9 cellular contexts compared by ENCODE assay signal in the genomic region with DNA sequence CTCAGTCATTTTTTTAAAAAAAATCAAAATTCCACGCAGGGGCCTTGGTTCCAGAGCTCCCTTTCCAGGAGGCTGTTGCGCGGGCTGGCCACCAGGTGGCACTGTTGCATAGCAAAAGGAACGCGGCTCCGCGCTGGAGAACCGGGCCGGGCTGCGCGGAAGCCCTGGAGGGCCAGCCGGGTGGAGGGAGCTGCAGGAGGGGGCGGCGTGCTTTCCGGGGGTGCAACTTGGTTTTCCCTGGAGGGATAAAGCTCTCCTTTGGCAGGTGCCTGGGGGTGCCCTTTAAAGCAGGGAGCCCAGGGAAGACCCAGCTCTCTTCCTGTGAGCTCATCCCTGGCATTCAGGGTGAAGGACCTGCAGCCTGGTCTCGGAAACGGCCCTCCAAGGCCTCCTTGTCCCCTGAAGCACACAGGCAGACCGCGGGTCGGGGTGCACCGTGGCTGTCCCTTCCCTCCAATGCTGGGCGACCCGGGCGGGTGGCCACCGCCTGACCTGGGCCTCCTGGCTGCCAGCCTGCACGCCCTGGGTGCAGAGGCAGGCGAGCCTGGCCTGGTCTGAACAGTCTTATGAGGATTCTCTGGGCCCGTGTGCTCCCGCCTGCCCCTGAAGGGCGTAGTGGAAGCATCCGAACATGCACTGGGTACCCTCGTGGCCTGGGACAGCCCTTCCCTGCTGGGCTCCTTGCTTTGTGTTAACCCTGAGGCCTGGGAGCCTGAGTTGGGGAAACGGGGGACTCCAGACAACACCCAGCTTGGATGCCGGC. TPM values are rescaled to one million over a fixed set of nuclear protein-coding genes. Genes with fewer than 3 reads are reported as not detected.
DNase-seq lines count a peak whose midpoint lies in the region; ATAC-seq and TF ChIP-seq lines count a peak whose summit lies in the region.
"Had no signal": no experiment of that assay in that cellular context is flagged by ENCODE, and none has a peak within 500 bp of the region (broad histone marks: within the 10 kb centered on the region; RNA-seq: fewer than 3 reads in every experiment).

No MANE protein-coding gene starts in this region.

- no peak for TF ChIP-seq POLR2A in uterus (IDR thresholded peaks at IDR 0.05)

- TF ChIP-seq CTCF in SK-N-SH (IDR thresholded peaks at IDR 0.05) (peak; percentile 95), cardiac muscle cell (IDR thresholded peaks at IDR 0.05; ENCODE audit: low read depth, low read length) (peak; percentile 93), uterus (IDR thresholded peaks at IDR 0.05) (peak; percentile 93 to 99 (median 98))

- H3K9me3 ChIP-seq in CD4-positive, CD25-positive, alpha-beta regulatory T cell (ENCODE audit: control insufficient read depth in 2 of 2, low read length in 2 of 2), result no peaks in the 10 kb centered on the region
- H3K9me3 ChIP-seq in SK-N-SH (no peaks in the 10 kb centered on the region), cardiac muscle cell (ENCODE audit: low read depth) (no peaks in the 10 kb centered on the region), uterus (no peaks in the 10 kb centered on the region)

- no peak overlapping the region for H3K9ac ChIP-seq in SK-N-SH

- DNase-seq in CD4-positive, CD25-positive, alpha-beta regulatory T cell, result peak; percentile 50 to 72 (median 65)
- peak; percentile 90 for DNase-seq in HEK293T (ENCODE audit: extremely low spot score)
- peak; percentile 96 for DNase-seq in SK-N-SH
- DNase-seq in activated naive CD4-positive, alpha-beta T cell treated with anti-CD3 and anti-CD28 coated beads, Interleukin-2, amount 10 ng/mL, durations not matched to agents 7 days and 5 days, result peak; percentile 82
- peak; percentile 66 to 79 for DNase-seq in cardiac muscle cell (ENCODE audit: low read depth in 1 of 2, low spot score in 1 of 2)
- DNase-seq in posterior vena cava (ENCODE audit: low spot score), result peak; percentile 94
- DNase-seq in uterus, result peak; percentile 63 to 80

- no peaks in the 10 kb centered on the region for H3K36me3 Mint-ChIP-seq in CD4-positive, CD25-positive, alpha-beta regulatory T cell
- no peaks in the 10 kb centered on the region for H3K36me3 Mint-ChIP-seq in activated naive CD4-positive, alpha-beta T cell treated with anti-CD3 and anti-CD28 coated beads, Interleukin-2, amount 10 ng/mL, durations not matched to agents 7 days and 5 days

- no peak overlapping the region for H3K27ac Mint-ChIP-seq in CD4-positive, CD25-positive, alpha-beta regulatory T cell
- H3K27ac Mint-ChIP-seq in activated naive CD4-positive, alpha-beta T cell treated with anti-CD3 and anti-CD28 coated beads, Interleukin-2, amount 10 ng/mL, durations not matched to agents 7 days and 5 days, result no peak overlapping the region

- H3K9me3 Mint-ChIP-seq in CD4-positive, CD25-positive, alpha-beta regulatory T cell, result no peaks in the 10 kb centered on the region
- no peaks in the 10 kb centered on the region for H3K9me3 Mint-ChIP-seq in activated naive CD4-positive, alpha-beta T cell treated with anti-CD3 and anti-CD28 coated beads, Interleukin-2, amount 10 ng/mL, durations not matched to agents 7 days and 5 days

- H3K27me3 Mint-ChIP-seq in CD4-positive, CD25-positive, alpha-beta regulatory T cell, result peaks cover 18% of the 10 kb centered on the region
- H3K27me3 Mint-ChIP-seq in activated naive CD4-positive, alpha-beta T cell treated with anti-CD3 and anti-CD28 coated beads, Interleukin-2, amount 10 ng/mL, durations not matched to agents 7 days and 5 days, result peaks cover 52% of the 10 kb centered on the region

- no peaks in the 10 kb centered on the region for H3K79me2 ChIP-seq in SK-N-SH (ENCODE audit: insufficient read depth)

- H2AFZ ChIP-seq in SK-N-SH (ENCODE audit: low read depth), result no peak overlapping the region

- intact Hi-C loops in posterior vena cava (cut with DNase I), result loop anchor here in 1 of 2 donors (5.0 kb wide), 1 partner anchor 39 kb away; no protein-coding TSS in a partner anchor
- intact Hi-C loops in uterus (cut with DNase I; ENCODE audit: low total_unique reads), result no loop called here

- H3K36me3 ChIP-seq in CD4-positive, CD25-positive, alpha-beta regulatory T cell (ENCODE audit: control insufficient read depth, insufficient read depth, low read length), result no peaks in the 10 kb centered on the region
- H3K36me3 ChIP-seq in SK-N-SH (replicated peaks in 1 of 2; ENCODE audit: control insufficient read depth in 1 of 2, insufficient read depth in 2 of 2, low read length in 1 of 2) (no peaks in the 10 kb centered on the region), cardiac muscle cell (no peaks in the 10 kb centered on the region), uterus (no peaks in the 10 kb centered on the region)

- POLR2A ChIA-PET in HEK293T (lab: Yijun Ruan, JAX) (interaction anchor here (0.5 to 1.3 kb wide), 4 partner anchors 41 to 230 kb away, joined by 3 to 4 read pairs (median 3); partner anchors contain the start of gene CTSD), SK-N-SH (lab: Yijun Ruan, JAX) (interaction anchor here (0.5 to 3.0 kb wide), 9 partner anchors 13 to 540 kb away, joined by 3 to 11 read pairs (median 5); partner anchors contain the start of gene KRTAP5-6)

- no peaks in the 10 kb centered on the region for H3F3A ChIP-seq in SK-N-SH (replicated peaks; ENCODE audit: insufficient read depth)

- WGBS in SK-N-SH (ENCODE audit: low lambda C conversion rate), result 82% methylated on average over 4 of the region's 34 CpGs

- TF ChIP-seq RAD21 in SK-N-SH (IDR thresholded peaks at IDR 0.05; ENCODE audit: low read length), result peak; percentile 93

- no peak overlapping the region for H3K4me3 ChIP-seq in CD4-positive, CD25-positive, alpha-beta regulatory T cell (ENCODE audit: low read depth, low read length)
- H3K4me3 ChIP-seq in SK-N-SH (ENCODE audit: low read depth in 2 of 2, low read length in 1 of 2), result peak overlapping the region in 1 of 2 experiments; percentile 25; a peak in 2 of 4 replicates
- H3K4me3 ChIP-seq in cardiac muscle cell, result no peak overlapping the region
- no peak overlapping the region for H3K4me3 ChIP-seq in uterus

- no peak overlapping the region for H3K27ac ChIP-seq in CD4-positive, CD25-positive, alpha-beta regulatory T cell (ENCODE audit: insufficient read depth, low read length, poor library complexity, severe bottlenecking)
- H3K27ac ChIP-seq in SK-N-SH (ENCODE audit: low read depth in 2 of 2, low read length in 1 of 2) (no peak overlapping the region), cardiac muscle cell (no peak overlapping the region), uterus (no peak overlapping the region)

- CTCF ChIA-PET in HEK293T (lab: Yijun Ruan, JAX) (interaction anchor here (0.6 to 2.5 kb wide), 24 partner anchors 9 to 503 kb away, joined by 3 to 34 read pairs (median 5); partner anchors contain the start of gene SYT8), SK-N-SH (lab: Yijun Ruan, JAX) (interaction anchor here (0.6 to 9.9 kb wide), 109 partner anchors 12 to 545 kb away, joined by 3 to 277 read pairs (median 5); partner anchors contain the start of genes H19, KRTAP5-5, SYT8 and TH)
- CTCF ChIA-PET in activated naive CD4-positive, alpha-beta T cell treated with anti-CD3 and anti-CD28 coated beads, Interleukin-2, amount 10 ng/mL, durations not matched to agents 7 days and 5 days (lab: Charles Lee), result interaction anchor here (0.6 to 3.1 kb wide), 34 partner anchors 12 to 679 kb away, joined by 3 to 49 read pairs (median 5); partner anchors contain the start of genes LSP1 and SYT8

- H4K20me1 ChIP-seq in SK-N-SH (ENCODE audit: insufficient read depth), result no peaks in the 10 kb centered on the region

- TF ChIP-seq EP300 in SK-N-SH (IDR thresholded peaks at IDR 0.05; ENCODE audit: borderline replicate concordance in 1 of 2, low read depth in 1 of 2, low read length in 1 of 2), result no peak

- peak; percentile 62 to 75 for ATAC-seq in CD4-positive, CD25-positive, alpha-beta regulatory T cell (ENCODE audit: low read depth in 2 of 2)
- ATAC-seq in GM18873 (IDR thresholded peaks at IDR 0.05; ENCODE audit: low FRiP score, unreplicated experiment), result no peak

- no peaks in the 10 kb centered on the region for H3K9me2 ChIP-seq in SK-N-SH

- no peaks in the 10 kb centered on the region for H3K4me1 Mint-ChIP-seq in CD4-positive, CD25-positive, alpha-beta regulatory T cell
- H3K4me1 Mint-ChIP-seq in activated naive CD4-positive, alpha-beta T cell treated with anti-CD3 and anti-CD28 coated beads, Interleukin-2, amount 10 ng/mL, durations not matched to agents 7 days and 5 days, result no peaks in the 10 kb centered on the region

- no peak overlapping the region for H3K4me3 Mint-ChIP-seq in CD4-positive, CD25-positive, alpha-beta regulatory T cell
- no peak overlapping the region for H3K4me3 Mint-ChIP-seq in activated naive CD4-positive, alpha-beta T cell treated with anti-CD3 and anti-CD28 coated beads, Interleukin-2, amount 10 ng/mL, durations not matched to agents 7 days and 5 days

- no peaks in the 10 kb centered on the region for H3K27me3 ChIP-seq in CD4-positive, CD25-positive, alpha-beta regulatory T cell (ENCODE audit: control insufficient read depth, insufficient read depth, low read length)
- H3K27me3 ChIP-seq in SK-N-SH (ENCODE audit: insufficient read depth) (no peaks in the 10 kb centered on the region), cardiac muscle cell (no peaks in the 10 kb centered on the region), uterus (no peaks in the 10 kb centered on the region)

- H3K4me1 ChIP-seq in CD4-positive, CD25-positive, alpha-beta regulatory T cell (ENCODE audit: control insufficient read depth, insufficient read depth, low read length, poor library complexity, severe bottlenecking), result peaks cover 3% of the 10 kb centered on the region
- H3K4me1 ChIP-seq in SK-N-SH (ENCODE audit: control insufficient read depth in 1 of 2, insufficient read depth in 2 of 2, low read depth in 1 of 2, low read length in 1 of 2) (peaks cover 0 to 27% of the 10 kb centered on the region in 2 experiments; a peak in 1 of 4 replicates), cardiac muscle cell (ENCODE audit: low read depth) (no peaks in the 10 kb centered on the region), uterus (no peaks in the 10 kb centered on the region)

- no peak overlapping the region for H3K4me2 ChIP-seq in SK-N-SH

RNA-seq across cellular contexts. Expression of gene KRTAP5-5, which starts 23.4 kb away (rescaled TPM):
- not detected for total RNA-seq in CD4-positive, CD25-positive, alpha-beta regulatory T cell
- not detected for polyA plus RNA-seq in CD4-positive, CD25-positive, alpha-beta regulatory T cell
- polyA plus RNA-seq in SK-N-SH (2012; rRNA removed) (not detected in 2 replicates), cardiac muscle cell (not detected in 2 replicates)
- not detected in 2 replicates for polyA plus RNA-seq in SK-N-SH (2012; cell fraction: cytosol; rRNA removed)
- not detected in 2 replicates for polyA plus RNA-seq in SK-N-SH (2012; cell fraction: nucleus; rRNA removed)
- total RNA-seq in cardiac muscle cell (not detected in 2 replicates), posterior vena cava (not detected), uterus (not detected)
- total RNA-seq: T-helper 1 cell treated with Interleukin-12 subunit alpha and Interleukin-12 subunit beta and Interleukin-4 antibody, amounts not matched to agents 30 ng/mL and 1 ng/mL, for 36 hours had no signal

RNA-seq across cellular contexts. Expression of gene KRTAP5-4, which starts 31.0 kb away (rescaled TPM):
- total RNA-seq in CD4-positive, CD25-positive, alpha-beta regulatory T cell, result not detected
- not detected for polyA plus RNA-seq in CD4-positive, CD25-positive, alpha-beta regulatory T cell
- polyA plus RNA-seq in SK-N-SH (2012; rRNA removed) (not detected in 2 replicates), cardiac muscle cell (not detected in 2 replicates)
- polyA plus RNA-seq in SK-N-SH (2012; cell fraction: cytosol; rRNA removed), result not detected in 2 replicates
- not detected in 2 replicates for polyA plus RNA-seq in SK-N-SH (2012; cell fraction: nucleus; rRNA removed)
- total RNA-seq in cardiac muscle cell (not detected in 2 replicates), posterior vena cava (not detected), uterus (not detected)
- total RNA-seq: T-helper 1 cell treated with Interleukin-12 subunit alpha and Interleukin-12 subunit beta and Interleukin-4 antibody, amounts not matched to agents 30 ng/mL and 1 ng/mL, for 36 hours had no signal

RNA-seq across cellular contexts. Expression of gene KRTAP5-6, which starts 44.0 kb away (rescaled TPM):
- total RNA-seq in CD4-positive, CD25-positive, alpha-beta regulatory T cell, result not detected
- polyA plus RNA-seq in CD4-positive, CD25-positive, alpha-beta regulatory T cell, result not detected
- polyA plus RNA-seq in SK-N-SH (2012; rRNA removed) (not detected in 2 replicates), cardiac muscle cell (not detected in 2 replicates)
- polyA plus RNA-seq in SK-N-SH (2012; cell fraction: cytosol; rRNA removed), result not detected in 2 replicates
- not detected in 2 replicates for polyA plus RNA-seq in SK-N-SH (2012; cell fraction: nucleus; rRNA removed)
- total RNA-seq in cardiac muscle cell (not detected in 2 replicates), posterior vena cava (not detected), uterus (not detected)
- total RNA-seq: T-helper 1 cell treated with Interleukin-12 subunit alpha and Interleukin-12 subunit beta and Interleukin-4 antibody, amounts not matched to agents 30 ng/mL and 1 ng/mL, for 36 hours had no signal

RNA-seq across cellular contexts. Expression of gene KRTAP5-3, which starts 44.7 kb away (rescaled TPM):
- total RNA-seq in CD4-positive, CD25-positive, alpha-beta regulatory T cell, result not detected
- polyA plus RNA-seq in CD4-positive, CD25-positive, alpha-beta regulatory T cell, result not detected
- polyA plus RNA-seq in SK-N-SH (2012; rRNA removed) (not detected in 2 replicates), cardiac muscle cell (not detected in 2 replicates)
- polyA plus RNA-seq in SK-N-SH (2012; cell fraction: cytosol; rRNA removed), result not detected in 2 replicates
- not detected in 2 replicates for polyA plus RNA-seq in SK-N-SH (2012; cell fraction: nucleus; rRNA removed)
- total RNA-seq in cardiac muscle cell (not detected in 2 replicates), posterior vena cava (not detected), uterus (not detected)
- total RNA-seq: T-helper 1 cell treated with Interleukin-12 subunit alpha and Interleukin-12 subunit beta and Interleukin-4 antibody, amounts not matched to agents 30 ng/mL and 1 ng/mL, for 36 hours had no signal

RNA-seq across cellular contexts. Expression of gene KRTAP5-2, which starts 54.9 kb away (rescaled TPM):
- total RNA-seq in CD4-positive, CD25-positive, alpha-beta regulatory T cell, result 0.35 TPM
- not detected for polyA plus RNA-seq in CD4-positive, CD25-positive, alpha-beta regulatory T cell
- polyA plus RNA-seq in SK-N-SH (2012; rRNA removed), result not detected in 2 replicates
- polyA plus RNA-seq in SK-N-SH (2012; cell fraction: cytosol; rRNA removed), result not detected in 2 replicates
- not detected in 2 replicates for polyA plus RNA-seq in SK-N-SH (2012; cell fraction: nucleus; rRNA removed)
- not detected in 2 replicates for total RNA-seq in cardiac muscle cell
- not detected in 2 replicates for polyA plus RNA-seq in cardiac muscle cell
- not detected for total RNA-seq in posterior vena cava
- total RNA-seq in uterus, result not detected
- total RNA-seq: T-helper 1 cell treated with Interleukin-12 subunit alpha and Interleukin-12 subunit beta and Interleukin-4 antibody, amounts not matched to agents 30 ng/mL and 1 ng/mL, for 36 hours had no signal
